Comparison of ENCODE assay signal across 8 cellular contexts in genomic region chrX:56233682-56234081, GRCh38. TPM values are rescaled to one million over a fixed set of nuclear protein-coding genes. Genes with fewer than 3 reads are reported as not detected.
DNase-seq lines count a peak whose midpoint lies in the region; ATAC-seq, FAIRE-seq and TF ChIP-seq lines count a peak whose summit lies in the region.

No MANE protein-coding gene starts in this region.

- H3K9me3 ChIP-seq in esophagus muscularis mucosa = no peaks in the 10 kb centered on the region

- FAIRE-seq in GM12891 (lab: Jason Lieb, UNC) = peak; percentile 94

- H3K4me3 Mint-ChIP-seq in natural killer cell = peak overlapping the region; percentile 94

- TF ChIP-seq POLR2A in GM12891 (IDR thresholded peaks at IDR 0.05; ENCODE audit: low read depth, low read length) (no peak), esophagus muscularis mucosa (IDR thresholded peaks at IDR 0.05; ENCODE audit: low read depth) (no peak)

- H3K27me3 Mint-ChIP-seq in natural killer cell (ENCODE audit: low read depth in 2 of 2) = peaks cover 0 to 13% of the 10 kb centered on the region in 2 donors

- H3K4me3 ChIP-seq in esophagus muscularis mucosa = peak overlapping the region; percentile 51 to 63 (median 60)

- H3K4me1 ChIP-seq in esophagus muscularis mucosa = peaks cover 3 to 29% (median 18%) of the 10 kb centered on the region in 4 donors

- 15% methylated on average over 8 of the region's 8 CpGs for WGBS in esophagus muscularis mucosa

- H3K36me3 Mint-ChIP-seq in natural killer cell = no peaks in the 10 kb centered on the region

- intact Hi-C loops in esophagus muscularis mucosa (cut with DNase I) = no loop called here
- intact Hi-C loops in natural killer cell (cut with micrococcal nuclease) = no loop called here

- no peak for TF ChIP-seq EP300 in esophagus muscularis mucosa (IDR thresholded peaks at IDR 0.05)

- H3K27ac ChIP-seq in esophagus muscularis mucosa (replicated peaks in 1 of 4) = peak overlapping the region; percentile 81 to 85 (median 82)

- DNase-seq in GM12891 (ENCODE audit: insufficient read length, low spot score) = no peak
- DNase-seq in NOMO-1 treated with DMSO at 0.1 percent for 48 hours (lab: John Stamatoyannopoulos, UW; ENCODE audit: unreplicated experiment) = peak; percentile 54
- no peak for DNase-seq in esophagus muscularis mucosa (ENCODE audit: extremely low spot score)
- DNase-seq in natural killer cell = no peak
- DNase-seq in NCI-H2029 (lab: John Stamatoyannopoulos, UW) = no peak
- no peak for DNase-seq in GM19240 (ENCODE audit: insufficient read length, low spot score)
- DNase-seq in NCI-H510A treated with DMSO at 0.1 percent for 48 hours (lab: John Stamatoyannopoulos, UW) = no peak

- no peaks in the 10 kb centered on the region for H3K27me3 ChIP-seq in esophagus muscularis mucosa

- no peaks in the 10 kb centered on the region for H3K9me3 Mint-ChIP-seq in natural killer cell

- no peaks in the 10 kb centered on the region for H3K36me3 ChIP-seq in esophagus muscularis mucosa

- TF ChIP-seq CTCF in esophagus muscularis mucosa (IDR thresholded peaks at IDR 0.05) (peak in 1 of 3 experiments; percentile 18), natural killer cell (IDR thresholded peaks at IDR 0.05) (no peak)

- H3K4me1 Mint-ChIP-seq in natural killer cell = peaks cover 18 to 35% of the 10 kb centered on the region in 2 donors

- peak; percentile 79 for ATAC-seq in GM21576 (IDR thresholded peaks at IDR 0.05; ENCODE audit: unreplicated experiment)
- ATAC-seq in natural killer cell = peak in 2 of 3 donors; percentile 57 to 61

- peak overlapping the region in 1 of 2 donors; percentile 88 for H3K27ac Mint-ChIP-seq in natural killer cell

TF ChIP-seq in GM12891, 5 proteins besides CTCF, POLR2A, EP300 and RAD21:
- TF ChIP-seq POU2F2 (IDR thresholded peaks at IDR 0.05; ENCODE audit: low read depth, low read length) (no peak), TAF1 (IDR thresholded peaks at IDR 0.05; ENCODE audit: low read depth, low read length) (no peak), PAX5 (IDR thresholded peaks at IDR 0.05; ENCODE audit: insufficient read depth, low read length, severe bottlenecking) (no peak), POLR2AphosphoS5 (IDR thresholded peaks at IDR 0.05; ENCODE audit: low read depth, low read length) (no peak), SPI1 (IDR thresholded peaks at IDR 0.05; ENCODE audit: low read depth, low read length) (no peak)

RNA-seq across cellular contexts. Expression of gene KLF8, which starts 1.5 kb away (rescaled TPM):
- 2.3 TPM for polyA plus RNA-seq in GM12891 (2012; ENCODE audit: low read depth, missing spikeins)
- total RNA-seq in esophagus muscularis mucosa (10 to 100 TPM; 10.1 to 15.5 (median 14.8) TPM), natural killer cell (10 to 100 TPM in 2 of 3 donors, 1 to 10 TPM in 1; 6.7 to 11.9 (median 11.2) TPM)
